ENCODE assay signal across 8 cellular contexts in the genomic region with DNA sequence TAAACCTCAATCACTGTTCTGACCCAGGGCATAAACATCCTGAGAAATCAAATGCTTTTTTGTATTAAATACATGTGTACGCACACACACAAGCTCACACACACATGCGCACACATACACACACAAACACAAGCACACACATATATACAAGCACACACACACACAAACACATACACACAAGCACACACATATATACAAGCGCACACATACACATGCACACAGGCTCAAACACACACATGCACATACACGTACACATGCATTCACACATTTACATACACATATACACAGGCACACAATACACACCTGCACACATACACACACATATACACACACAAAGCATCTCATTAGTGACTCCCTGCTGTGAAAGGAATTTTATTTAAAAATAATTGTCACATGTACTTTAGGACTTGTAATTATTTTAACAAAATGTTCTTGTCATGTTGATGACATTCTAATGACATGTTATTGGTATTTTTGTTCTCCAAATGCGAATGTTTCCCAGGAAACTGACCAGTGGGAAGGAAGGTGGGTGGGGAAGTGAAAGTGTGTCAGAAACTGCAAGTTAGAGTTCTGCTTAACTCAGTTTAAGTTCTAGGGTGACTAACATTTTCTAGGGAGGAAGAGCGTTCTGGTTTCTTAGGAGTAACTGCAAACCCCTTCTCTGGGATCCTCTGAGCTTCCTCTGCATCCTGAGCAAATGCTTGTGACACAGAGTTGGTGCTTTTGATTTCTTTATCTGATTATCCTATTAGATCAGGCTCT.
DNase-seq lines count a peak whose midpoint lies in the region; ATAC-seq, FAIRE-seq and TF ChIP-seq lines count a peak whose summit lies in the region.

No MANE protein-coding gene starts in this region.

- no peaks in the 10 kb centered on the region for H3K27me3 ChIP-seq in KMS-11 (ENCODE audit: insufficient read depth, low read depth)

- DNase-seq in Caki2 (ENCODE audit: low read depth) (peak; percentile 39), H54 (ENCODE audit: insufficient read length, low spot score) (no peak), COR-L47 (lab: John Stamatoyannopoulos, UW) (no peak)
- DNase-seq in naive thymus-derived CD8-positive, alpha-beta T cell: no peak
- DNase-seq in activated CD4-positive, CD25-positive, alpha-beta regulatory T cell treated with anti-CD3 and anti-CD28 coated beads, Interleukin-2, amount 50 U/mL, for 72 hours: no peak

- H3K27ac Mint-ChIP-seq in activated naive CD8-positive, alpha-beta T cell: peak overlapping the region; percentile 95
- peak overlapping the region; percentile 81 to 99 (median 96) for H3K27ac Mint-ChIP-seq in naive thymus-derived CD8-positive, alpha-beta T cell

- no peak for TF ChIP-seq POLR2A in H54 (IDR thresholded peaks at IDR 0.05; ENCODE audit: low read depth, low read length)

- no peak for TF ChIP-seq CTCF in KMS-11 (conservative IDR thresholded peaks at IDR 0.05; ENCODE audit: low read depth, low read length)

- H3K27ac ChIP-seq in KMS-11: peak overlapping the region; percentile 77

- H4K20me1 ChIP-seq in KMS-11 (ENCODE audit: insufficient read depth): no peaks in the 10 kb centered on the region

- peak overlapping the region; percentile 68 for H3K4me3 Mint-ChIP-seq in activated naive CD8-positive, alpha-beta T cell
- peak overlapping the region; percentile 31 to 85 (median 71) for H3K4me3 Mint-ChIP-seq in naive thymus-derived CD8-positive, alpha-beta T cell

- no peaks in the 10 kb centered on the region for H3K36me3 Mint-ChIP-seq in activated naive CD8-positive, alpha-beta T cell
- no peaks in the 10 kb centered on the region for H3K36me3 Mint-ChIP-seq in naive thymus-derived CD8-positive, alpha-beta T cell

- no peak overlapping the region for H2AFZ ChIP-seq in KMS-11 (ENCODE audit: low read depth)

- no peaks in the 10 kb centered on the region for H3K79me2 ChIP-seq in KMS-11 (ENCODE audit: insufficient read depth, low read depth)

- in situ Hi-C loops in Caki2 (cut with HindIII; ENCODE audit: low pct_unique_long_range_greater_than_20kb, low sequenced_read_pairs): no loop called here

- H3K4me3 ChIP-seq in KMS-11 (IDR thresholded peaks at IDR 0.05; ENCODE audit: insufficient read depth, low read depth, low read length): no peak overlapping the region

- no peaks in the 10 kb centered on the region for H3K9me3 Mint-ChIP-seq in activated naive CD8-positive, alpha-beta T cell (ENCODE audit: low read depth)
- no peaks in the 10 kb centered on the region for H3K9me3 Mint-ChIP-seq in naive thymus-derived CD8-positive, alpha-beta T cell

- H3K36me3 ChIP-seq in KMS-11 (ENCODE audit: insufficient read depth): no peaks in the 10 kb centered on the region

- H3K4me1 ChIP-seq in KMS-11 (ENCODE audit: low read depth, poor library complexity, severe bottlenecking): peaks cover 50% of the 10 kb centered on the region

- H3K9ac ChIP-seq in KMS-11: peak overlapping the region; percentile 19; the same call in 1 of the 2 replicates

- H3K4me2 ChIP-seq in KMS-11: peak overlapping the region; percentile 91

- POLR2A ChIA-PET in naive thymus-derived CD8-positive, alpha-beta T cell (lab: Charles Lee): interaction anchor here (0.5 to 3.6 kb wide), 20 partner anchors 11 to 208 kb away, joined by 3 to 23 read pairs (median 4); partner anchors contain the start of gene ZNF217

- ATAC-seq in GM21528 (IDR thresholded peaks at IDR 0.05; ENCODE audit: low FRiP score, unreplicated experiment): peak; percentile 41
- peak in 1 of 2 donors; percentile 7 for ATAC-seq in naive thymus-derived CD8-positive, alpha-beta T cell

- no peak for FAIRE-seq in H54 (lab: Jason Lieb, UNC)

- peaks cover 63% of the 10 kb centered on the region for H3K4me1 Mint-ChIP-seq in activated naive CD8-positive, alpha-beta T cell (ENCODE audit: low read depth)
- H3K4me1 Mint-ChIP-seq in naive thymus-derived CD8-positive, alpha-beta T cell: peaks cover 23 to 60% (median 53%) of the 10 kb centered on the region in 4 donors

- no peaks in the 10 kb centered on the region for H3K27me3 Mint-ChIP-seq in activated naive CD8-positive, alpha-beta T cell
- H3K27me3 Mint-ChIP-seq in naive thymus-derived CD8-positive, alpha-beta T cell: no peaks in the 10 kb centered on the region
